Comparison of ENCODE assay signal across 8 cellular contexts in genomic region chr4:1726146-1726934, GRCh38. TPM values are rescaled to one million over a fixed set of nuclear protein-coding genes. Genes with fewer than 3 reads are reported as not detected.
DNase-seq lines count a peak whose midpoint lies in the region; ATAC-seq, FAIRE-seq and TF ChIP-seq lines count a peak whose summit lies in the region.

No MANE protein-coding gene starts in this region.

- no peaks in the 10 kb centered on the region for H3K9me3 Mint-ChIP-seq in activated naive CD8-positive, alpha-beta T cell treated with anti-CD3 and anti-CD28 coated beads for 36 hours

- no peak overlapping the region for H3K4me3 ChIP-seq in prostate gland

- H3K36me3 Mint-ChIP-seq in activated naive CD8-positive, alpha-beta T cell treated with anti-CD3 and anti-CD28 coated beads for 36 hours, result peaks cover 66% of the 10 kb centered on the region

- no peaks in the 10 kb centered on the region for H3K36me3 ChIP-seq in prostate gland

- WGBS in prostate gland, result 59% methylated on average over 17 of the region's 17 CpGs

- peak; percentile 47 for ATAC-seq in Right ventricle myocardium inferior
- ATAC-seq in GM18517 (IDR thresholded peaks at IDR 0.05; ENCODE audit: unreplicated experiment), result no peak

- peak; percentile 99 for TF ChIP-seq CTCF in GM12873 (IDR thresholded peaks at IDR 0.05; ENCODE audit: insufficient read depth, low read depth, low read length, missing control alignments)
- TF ChIP-seq CTCF in prostate gland (IDR thresholded peaks at IDR 0.05), result peak; percentile 92 to 96 (median 94)

- no peak overlapping the region for H3K27ac ChIP-seq in prostate gland

- peaks cover 5% of the 10 kb centered on the region for H3K4me1 ChIP-seq in prostate gland (replicated peaks)

- H3K4me3 Mint-ChIP-seq in activated naive CD8-positive, alpha-beta T cell treated with anti-CD3 and anti-CD28 coated beads for 36 hours, result peak overlapping the region; percentile 27

- H3K9me3 ChIP-seq in prostate gland, result no peaks in the 10 kb centered on the region

- DNase-seq in NCI-H1092 treated with DMSO at 0.1 percent for 48 hours (lab: John Stamatoyannopoulos, UW) (peak; percentile 66), T follicular helper cell (ENCODE audit: low read depth) (peak; percentile 82), Right ventricle myocardium inferior (ENCODE audit: missing footprints) (peak; percentile 92), prostate gland (ENCODE audit: low spot score) (peak; percentile 89), urothelium cell line (ENCODE audit: low spot score) (peak; percentile 64)
- peak; percentile 77 for DNase-seq in activated naive CD8-positive, alpha-beta T cell treated with anti-CD3 and anti-CD28 coated beads for 36 hours

- no peak for TF ChIP-seq POLR2A in prostate gland (IDR thresholded peaks at IDR 0.05)

- peaks cover 44% of the 10 kb centered on the region for H3K4me1 Mint-ChIP-seq in activated naive CD8-positive, alpha-beta T cell treated with anti-CD3 and anti-CD28 coated beads for 36 hours

- no peaks in the 10 kb centered on the region for H3K27me3 Mint-ChIP-seq in activated naive CD8-positive, alpha-beta T cell treated with anti-CD3 and anti-CD28 coated beads for 36 hours

- H3K27ac Mint-ChIP-seq in activated naive CD8-positive, alpha-beta T cell treated with anti-CD3 and anti-CD28 coated beads for 36 hours, result no peak overlapping the region

- intact Hi-C loops in Right ventricle myocardium inferior (cut with DNase I), result loop anchor here (2.0 kb wide), 1 partner anchor 32 kb away; no protein-coding TSS in a partner anchor
- intact Hi-C loops in prostate gland (cut with DNase I), result no loop called here

- no peak for FAIRE-seq in urothelium cell line (lab: Jason Lieb, UNC)

- H3K27me3 ChIP-seq in prostate gland (replicated peaks; ENCODE audit: insufficient read depth), result no peaks in the 10 kb centered on the region

RNA-seq across cellular contexts. Expression of gene TACC3, which starts 5.0 kb away (rescaled TPM):
- 100 to 1,000 TPM; 189 to 190 TPM for total RNA-seq in activated naive CD8-positive, alpha-beta T cell treated with anti-CD3 and anti-CD28 coated beads for 36 hours
- total RNA-seq in Right ventricle myocardium inferior, result 7.0 TPM
- 10 to 100 TPM in 1 of 2 donors, 1 to 10 TPM in 1; 4.3 to 35.6 TPM for total RNA-seq in prostate gland

RNA-seq across cellular contexts. Expression of gene TMEM129, which starts 5.2 kb away (rescaled TPM):
- total RNA-seq in activated naive CD8-positive, alpha-beta T cell treated with anti-CD3 and anti-CD28 coated beads for 36 hours, result 10 to 100 TPM; 20.5 to 20.8 TPM
- total RNA-seq in Right ventricle myocardium inferior, result 26.3 TPM
- total RNA-seq in prostate gland, result 10 to 100 TPM; 73.7 to 81.7 TPM

RNA-seq across cellular contexts. Expression of gene SLBP, which starts 14.2 kb away (rescaled TPM):
- 100 to 1,000 TPM; 183 to 184 TPM for total RNA-seq in activated naive CD8-positive, alpha-beta T cell treated with anti-CD3 and anti-CD28 coated beads for 36 hours
- total RNA-seq in Right ventricle myocardium inferior (13.7 TPM), prostate gland (10 to 100 TPM; 46.7 to 84.5 TPM)

RNA-seq across cellular contexts. Expression of gene FAM53A, which starts 42.2 kb away (rescaled TPM):
- 1 to 10 TPM in 1 of 2 experiments, under 1 TPM in 1; 0.82 to 1.3 TPM for total RNA-seq in activated naive CD8-positive, alpha-beta T cell treated with anti-CD3 and anti-CD28 coated beads for 36 hours
- total RNA-seq in Right ventricle myocardium inferior, result 0.49 TPM
- total RNA-seq in prostate gland, result 10 to 100 TPM in 1 of 2 donors, 1 to 10 TPM in 1; 2.3 to 16.8 TPM

Comparison
In these comparisons a context has a peak if more than half of its experiments do, and no peak if none do; other contexts are left out.
1. RNA of gene TACC3, which starts 5.0 kb away (total RNA-seq): 189 to 190 TPM in activated naive CD8-positive, alpha-beta T cell treated with anti-CD3 and anti-CD28 coated beads for 36 hours; 4.3 to 35.6 TPM in prostate gland and 7.0 TPM in Right ventricle myocardium inferior (single experiment); every median in the first group is over 4 times any median in the second.
2. Peak in every context shown above with its lines, with median percentiles within 50 percentile points of each other: DNase-seq.